In genomic region chr7:30850426-30850825, GRCh38 we compare ENCODE assay signal across 22 cellular contexts.
DNase-seq lines count a peak whose midpoint lies in the region; ATAC-seq and TF ChIP-seq lines count a peak whose summit lies in the region.
"Had no signal": no experiment of that assay in that cellular context is flagged by ENCODE, and none has a peak within 500 bp of the region (broad histone marks: within the 10 kb centered on the region; RNA-seq: fewer than 3 reads in every experiment).

No MANE protein-coding gene starts in this region.

- H3K27me3 Mint-ChIP-seq in WTC11 (ENCODE audit: low read depth) (no peaks in the 10 kb centered on the region), nephron progenitor cell (ENCODE audit: low read depth, poor library complexity) (no peaks in the 10 kb centered on the region)
- H3K27me3 Mint-ChIP-seq in activated naive CD8-positive, alpha-beta T cell treated with anti-CD3 and anti-CD28 coated beads, Interleukin-2, amount 50 U/mL, for 24 hours, result no peaks in the 10 kb centered on the region

- TF ChIP-seq EP300 in stomach (IDR thresholded peaks at IDR 0.05), result no peak

- H3K27ac Mint-ChIP-seq in WTC11 (0 out of 2 replicates have a peak overlapping the region, but pooled peaks have one; percentile 34), nephron progenitor cell (peak overlapping the region; percentile 91)
- no peak overlapping the region for H3K27ac Mint-ChIP-seq in activated naive CD8-positive, alpha-beta T cell treated with anti-CD3 and anti-CD28 coated beads, Interleukin-2, amount 50 U/mL, for 24 hours
- H3K27ac Mint-ChIP-seq: CD14-positive monocyte; CD8-positive, alpha-beta memory T cell had no signal

- POLR2A ChIA-PET in WTC11 (lab: Charles Lee), result no interaction called here

- peaks cover 25% of the 10 kb centered on the region for H3K4me1 Mint-ChIP-seq in WTC11
- peaks cover 45% of the 10 kb centered on the region for H3K4me1 Mint-ChIP-seq in nephron progenitor cell
- no peaks in the 10 kb centered on the region for H3K4me1 Mint-ChIP-seq in activated naive CD8-positive, alpha-beta T cell treated with anti-CD3 and anti-CD28 coated beads, Interleukin-2, amount 50 U/mL, for 24 hours
- H3K4me1 Mint-ChIP-seq: CD14-positive monocyte; CD8-positive, alpha-beta memory T cell had no signal

- no peaks in the 10 kb centered on the region for H3K27me3 ChIP-seq in stomach
- H3K27me3 ChIP-seq: MG63 had no signal

- H3K4me3 ChIP-seq in stomach, result no peak overlapping the region
- H3K4me3 ChIP-seq: MG63, SK-N-MC had no signal

- H3K4me1 ChIP-seq in stomach, result peaks cover 4 to 68% (median 25%) of the 10 kb centered on the region in 4 donors

- H3K36me3 Mint-ChIP-seq in WTC11, result no peaks in the 10 kb centered on the region
- H3K36me3 Mint-ChIP-seq in nephron progenitor cell (ENCODE audit: low read depth), result peaks cover 4% of the 10 kb centered on the region
- H3K36me3 Mint-ChIP-seq in activated naive CD8-positive, alpha-beta T cell treated with anti-CD3 and anti-CD28 coated beads, Interleukin-2, amount 50 U/mL, for 24 hours (ENCODE audit: low read depth), result no peaks in the 10 kb centered on the region
- H3K36me3 Mint-ChIP-seq: CD14-positive monocyte; CD8-positive, alpha-beta memory T cell had no signal

- no peak for DNase-seq in WTC11 (ENCODE audit: low spot score)
- no peak for DNase-seq in nephron progenitor cell
- no peak for DNase-seq in stomach
- no peak for DNase-seq in omental fat pad (ENCODE audit: low spot score)
- no peak for DNase-seq in left ventricle myocardium superior
- DNase-seq in activated naive CD8-positive, alpha-beta T cell treated with anti-CD3 and anti-CD28 coated beads, Interleukin-2, amount 50 U/mL, for 24 hours, result no peak
- DNase-seq: Calu3; CD8-positive, alpha-beta memory T cell; DMS79 treated with DMSO at 0.1 percent for 48 hours; GF-D8; KG1; MG63; NCI-H1105 treated with DMSO at 0.1 percent for 48 hours; NCI-H146; NCI-H1930; NCI-H2107; NCI-H524 treated with DMSO at 0.1 percent for 48 hours; NCI-H774; SIG-M5 had no signal

- no peak for TF ChIP-seq POLR2A in stomach (IDR thresholded peaks at IDR 0.05)

- H3K27ac ChIP-seq in stomach, result peak overlapping the region in 3 of 5 donors; percentile 74 to 82 (median 81)
- H3K27ac ChIP-seq: SK-N-MC had no signal

- intact Hi-C loops in stomach (cut with DNase I; ENCODE audit: low total_unique reads) (no loop called here), left ventricle myocardium superior (cut with micrococcal nuclease) (no loop called here)

- TF ChIP-seq CTCF in WTC11 (IDR thresholded peaks at IDR 0.05), result no peak
- no peak for TF ChIP-seq CTCF in nephron progenitor cell (IDR thresholded peaks at IDR 0.05)
- no peak for TF ChIP-seq CTCF in stomach (IDR thresholded peaks at IDR 0.05)
- TF ChIP-seq CTCF in omental fat pad (IDR thresholded peaks at IDR 0.05), result no peak

- H3K9me3 Mint-ChIP-seq in WTC11 (no peaks in the 10 kb centered on the region), nephron progenitor cell (no peaks in the 10 kb centered on the region)
- no peaks in the 10 kb centered on the region for H3K9me3 Mint-ChIP-seq in activated naive CD8-positive, alpha-beta T cell treated with anti-CD3 and anti-CD28 coated beads, Interleukin-2, amount 50 U/mL, for 24 hours
- H3K9me3 Mint-ChIP-seq: CD8-positive, alpha-beta memory T cell had no signal

- WGBS in stomach, 5 donors, result 94 to 97% (median 96%) methylated on average over 16 to 17 of the region's 17 CpGs

- H3K4me3 Mint-ChIP-seq in WTC11, result no peak overlapping the region
- no peak overlapping the region for H3K4me3 Mint-ChIP-seq in nephron progenitor cell
- no peak overlapping the region for H3K4me3 Mint-ChIP-seq in activated naive CD8-positive, alpha-beta T cell treated with anti-CD3 and anti-CD28 coated beads, Interleukin-2, amount 50 U/mL, for 24 hours
- H3K4me3 Mint-ChIP-seq: CD14-positive monocyte; CD8-positive, alpha-beta memory T cell had no signal

- no peak for ATAC-seq in WTC11
- ATAC-seq in omental fat pad (ENCODE audit: low FRiP score), result no peak
- ATAC-seq in GM18858 (IDR thresholded peaks at IDR 0.05; ENCODE audit: unreplicated experiment), result no peak
- no peak for ATAC-seq in left ventricle myocardium superior
- ATAC-seq in activated naive CD8-positive, alpha-beta T cell treated with anti-CD3 and anti-CD28 coated beads, Interleukin-2, amount 50 U/mL, for 24 hours, result no peak

- peaks cover 0 to 17% (median 1%) of the 10 kb centered on the region in 4 donors for H3K36me3 ChIP-seq in stomach
- H3K36me3 ChIP-seq: MG63 had no signal

- H3K9me3 ChIP-seq in stomach, result no peaks in the 10 kb centered on the region
- H3K9me3 ChIP-seq: MG63 had no signal

- CTCF ChIA-PET in WTC11 (lab: Charles Lee), result no interaction called here

TF ChIP-seq in WTC11, 78 proteins besides CTCF, POLR2A, EP300 and RAD21 (continues in another document):
- no peak for TF ChIP-seq ATF6 (CRISPR knock-in tag; IDR thresholded peaks at IDR 0.05)
- no peak for TF ChIP-seq ZNF671 (CRISPR knock-in tag; IDR thresholded peaks at IDR 0.05)
- TF ChIP-seq CREM (CRISPR knock-in tag; IDR thresholded peaks at IDR 0.05), result no peak
- no peak for TF ChIP-seq KAT7 (CRISPR knock-in tag; IDR thresholded peaks at IDR 0.05; ENCODE audit: borderline replicate concordance)
- no peak for TF ChIP-seq NFE2L1 (CRISPR knock-in tag; IDR thresholded peaks at IDR 0.05)
- no peak for TF ChIP-seq ZBTB43 (CRISPR knock-in tag; IDR thresholded peaks at IDR 0.05)
- no peak for TF ChIP-seq NR2C2 (CRISPR knock-in tag; IDR thresholded peaks at IDR 0.05)
- TF ChIP-seq ZNF425 (CRISPR knock-in tag; conservative IDR thresholded peaks at IDR 0.05), result no peak
- no peak for TF ChIP-seq CDX4 (CRISPR knock-in tag; IDR thresholded peaks at IDR 0.05; ENCODE audit: borderline replicate concordance)
